1 cellular context compared by ENCODE assay signal in genomic region chr10:5977471-5978370, GRCh38.
TF ChIP-seq lines count a peak whose summit lies in the region.

A gene with protein sequence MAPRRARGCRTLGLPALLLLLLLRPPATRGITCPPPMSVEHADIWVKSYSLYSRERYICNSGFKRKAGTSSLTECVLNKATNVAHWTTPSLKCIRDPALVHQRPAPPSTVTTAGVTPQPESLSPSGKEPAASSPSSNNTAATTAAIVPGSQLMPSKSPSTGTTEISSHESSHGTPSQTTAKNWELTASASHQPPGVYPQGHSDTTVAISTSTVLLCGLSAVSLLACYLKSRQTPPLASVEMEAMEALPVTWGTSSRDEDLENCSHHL (minus strand): TSS chr10:5977543. CDS start chr10:5977492, 51 bp downstream.

TF ChIP-seq in HEK293, 187 proteins besides CTCF, POLR2A, EP300 and RAD21 (continued from another document):
- TF ChIP-seq HIC1 (tag by site-specific recombination; IDR thresholded peaks at IDR 0.05) (peak; percentile 87), ZNF341 (tag by site-specific recombination; IDR thresholded peaks at IDR 0.05; ENCODE audit: low read depth) (peak; percentile 84), ZNF404 (tag by site-specific recombination; IDR thresholded peaks at IDR 0.05) (no peak), ZNF585B (tag by site-specific recombination; IDR thresholded peaks at IDR 0.05) (no peak), ZNF138 (tag by site-specific recombination; IDR thresholded peaks at IDR 0.05; ENCODE audit: borderline replicate concordance) (no peak), ZNF302 (tag by site-specific recombination; IDR thresholded peaks at IDR 0.05; ENCODE audit: low read depth) (no peak), OSR2 (tag by site-specific recombination; IDR thresholded peaks at IDR 0.05) (no peak), ZNF747 (tag by site-specific recombination; IDR thresholded peaks at IDR 0.05) (no peak), GLI2 (tag by site-specific recombination; IDR thresholded peaks at IDR 0.05; ENCODE audit: borderline replicate concordance, low read depth) (no peak), ZNF654 (tag by site-specific recombination; IDR thresholded peaks at IDR 0.05; ENCODE audit: low read depth) (no peak), ZNF155 (tag by site-specific recombination; IDR thresholded peaks at IDR 0.05) (no peak), RBAK (tag by site-specific recombination; IDR thresholded peaks at IDR 0.05) (no peak), ZFP41 (tag by site-specific recombination; IDR thresholded peaks at IDR 0.05; ENCODE audit: borderline replicate concordance) (no peak), ZNF112 (tag by site-specific recombination; IDR thresholded peaks at IDR 0.05) (no peak), MEIS1 (CRISPR knock-in tag; IDR thresholded peaks at IDR 0.05; ENCODE audit: borderline replicate concordance) (no peak), ZNF311 (tag by site-specific recombination; IDR thresholded peaks at IDR 0.05; ENCODE audit: borderline replicate concordance) (no peak), KLF10 (tag by site-specific recombination; IDR thresholded peaks at IDR 0.05) (0 out of 2 replicates have a peak, but pooled peaks have one; percentile 41), ZNF785 (tag by site-specific recombination; IDR thresholded peaks at IDR 0.05) (0 out of 2 replicates have a peak, but pooled peaks have one; percentile 34), ZNF132 (tag by site-specific recombination; IDR thresholded peaks at IDR 0.05; ENCODE audit: borderline replicate concordance) (no peak), ATF2 (tag by site-specific recombination; IDR thresholded peaks at IDR 0.05; ENCODE audit: low read depth) (no peak), ZNF701 (tag by site-specific recombination; IDR thresholded peaks at IDR 0.05) (no peak), ZNF629 (tag by site-specific recombination; IDR thresholded peaks at IDR 0.05) (0 out of 2 replicates have a peak, but pooled peaks have one; percentile 51), ZFHX2 (tag by site-specific recombination; conservative IDR thresholded peaks at IDR 0.05) (peak; percentile 71), ZSCAN30 (tag by site-specific recombination; IDR thresholded peaks at IDR 0.05) (no peak; the same call in 1 of the 2 replicates), ZNF707 (tag by site-specific recombination; IDR thresholded peaks at IDR 0.05) (no peak), ZXDB (tag by site-specific recombination; IDR thresholded peaks at IDR 0.05) (peak; percentile 49), ZNF488 (tag by site-specific recombination; IDR thresholded peaks at IDR 0.05) (no peak), ZBTB48 (tag by site-specific recombination; IDR thresholded peaks at IDR 0.05) (peak; percentile 71), ZNF529 (tag by site-specific recombination; IDR thresholded peaks at IDR 0.05; ENCODE audit: insufficient replicate concordance) (no peak), ZNF19 (tag by site-specific recombination; IDR thresholded peaks at IDR 0.05; ENCODE audit: low read depth) (no peak), ZNF391 (tag by site-specific recombination; IDR thresholded peaks at IDR 0.05; ENCODE audit: borderline replicate concordance, low read depth) (peak; percentile 60; the same call in 1 of the 2 replicates)
- TF ChIP-seq, protein P1, sequence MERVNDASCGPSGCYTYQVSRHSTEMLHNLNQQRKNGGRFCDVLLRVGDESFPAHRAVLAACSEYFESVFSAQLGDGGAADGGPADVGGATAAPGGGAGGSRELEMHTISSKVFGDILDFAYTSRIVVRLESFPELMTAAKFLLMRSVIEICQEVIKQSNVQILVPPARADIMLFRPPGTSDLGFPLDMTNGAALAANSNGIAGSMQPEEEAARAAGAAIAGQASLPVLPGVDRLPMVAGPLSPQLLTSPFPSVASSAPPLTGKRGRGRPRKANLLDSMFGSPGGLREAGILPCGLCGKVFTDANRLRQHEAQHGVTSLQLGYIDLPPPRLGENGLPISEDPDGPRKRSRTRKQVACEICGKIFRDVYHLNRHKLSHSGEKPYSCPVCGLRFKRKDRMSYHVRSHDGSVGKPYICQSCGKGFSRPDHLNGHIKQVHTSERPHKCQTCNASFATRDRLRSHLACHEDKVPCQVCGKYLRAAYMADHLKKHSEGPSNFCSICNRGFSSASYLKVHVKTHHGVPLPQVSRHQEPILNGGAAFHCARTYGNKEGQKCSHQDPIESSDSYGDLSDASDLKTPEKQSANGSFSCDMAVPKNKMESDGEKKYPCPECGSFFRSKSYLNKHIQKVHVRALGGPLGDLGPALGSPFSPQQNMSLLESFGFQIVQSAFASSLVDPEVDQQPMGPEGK (tag by site-specific recombination; IDR thresholded peaks at IDR 0.05), result peak; percentile 66
- TF ChIP-seq, protein P2, sequence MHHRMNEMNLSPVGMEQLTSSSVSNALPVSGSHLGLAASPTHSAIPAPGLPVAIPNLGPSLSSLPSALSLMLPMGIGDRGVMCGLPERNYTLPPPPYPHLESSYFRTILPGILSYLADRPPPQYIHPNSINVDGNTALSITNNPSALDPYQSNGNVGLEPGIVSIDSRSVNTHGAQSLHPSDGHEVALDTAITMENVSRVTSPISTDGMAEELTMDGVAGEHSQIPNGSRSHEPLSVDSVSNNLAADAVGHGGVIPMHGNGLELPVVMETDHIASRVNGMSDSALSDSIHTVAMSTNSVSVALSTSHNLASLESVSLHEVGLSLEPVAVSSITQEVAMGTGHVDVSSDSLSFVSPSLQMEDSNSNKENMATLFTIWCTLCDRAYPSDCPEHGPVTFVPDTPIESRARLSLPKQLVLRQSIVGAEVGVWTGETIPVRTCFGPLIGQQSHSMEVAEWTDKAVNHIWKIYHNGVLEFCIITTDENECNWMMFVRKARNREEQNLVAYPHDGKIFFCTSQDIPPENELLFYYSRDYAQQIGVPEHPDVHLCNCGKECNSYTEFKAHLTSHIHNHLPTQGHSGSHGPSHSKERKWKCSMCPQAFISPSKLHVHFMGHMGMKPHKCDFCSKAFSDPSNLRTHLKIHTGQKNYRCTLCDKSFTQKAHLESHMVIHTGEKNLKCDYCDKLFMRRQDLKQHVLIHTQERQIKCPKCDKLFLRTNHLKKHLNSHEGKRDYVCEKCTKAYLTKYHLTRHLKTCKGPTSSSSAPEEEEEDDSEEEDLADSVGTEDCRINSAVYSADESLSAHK (tag by site-specific recombination; IDR thresholded peaks at IDR 0.05), result no peak
- TF ChIP-seq, protein P3, sequence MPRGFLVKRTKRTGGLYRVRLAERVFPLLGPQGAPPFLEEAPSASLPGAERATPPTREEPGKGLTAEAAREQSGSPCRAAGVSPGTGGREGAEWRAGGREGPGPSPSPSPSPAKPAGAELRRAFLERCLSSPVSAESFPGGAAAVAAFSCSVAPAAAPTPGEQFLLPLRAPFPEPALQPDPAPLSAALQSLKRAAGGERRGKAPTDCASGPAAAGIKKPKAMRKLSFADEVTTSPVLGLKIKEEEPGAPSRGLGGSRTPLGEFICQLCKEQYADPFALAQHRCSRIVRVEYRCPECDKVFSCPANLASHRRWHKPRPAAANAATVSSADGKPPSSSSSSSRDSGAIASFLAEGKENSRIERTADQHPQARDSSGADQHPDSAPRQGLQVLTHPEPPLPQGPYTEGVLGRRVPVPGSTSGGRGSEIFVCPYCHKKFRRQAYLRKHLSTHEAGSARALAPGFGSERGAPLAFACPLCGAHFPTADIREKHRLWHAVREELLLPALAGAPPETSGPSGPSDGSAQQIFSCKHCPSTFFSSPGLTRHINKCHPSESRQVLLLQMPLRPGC (tag by site-specific recombination; IDR thresholded peaks at IDR 0.05), result no peak
- TF ChIP-seq, protein P4, sequence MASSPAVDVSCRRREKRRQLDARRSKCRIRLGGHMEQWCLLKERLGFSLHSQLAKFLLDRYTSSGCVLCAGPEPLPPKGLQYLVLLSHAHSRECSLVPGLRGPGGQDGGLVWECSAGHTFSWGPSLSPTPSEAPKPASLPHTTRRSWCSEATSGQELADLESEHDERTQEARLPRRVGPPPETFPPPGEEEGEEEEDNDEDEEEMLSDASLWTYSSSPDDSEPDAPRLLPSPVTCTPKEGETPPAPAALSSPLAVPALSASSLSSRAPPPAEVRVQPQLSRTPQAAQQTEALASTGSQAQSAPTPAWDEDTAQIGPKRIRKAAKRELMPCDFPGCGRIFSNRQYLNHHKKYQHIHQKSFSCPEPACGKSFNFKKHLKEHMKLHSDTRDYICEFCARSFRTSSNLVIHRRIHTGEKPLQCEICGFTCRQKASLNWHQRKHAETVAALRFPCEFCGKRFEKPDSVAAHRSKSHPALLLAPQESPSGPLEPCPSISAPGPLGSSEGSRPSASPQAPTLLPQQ (tag by site-specific recombination; IDR thresholded peaks at IDR 0.05), result peak; percentile 61; the same call in 1 of the 2 replicates
- TF ChIP-seq, protein P5, sequence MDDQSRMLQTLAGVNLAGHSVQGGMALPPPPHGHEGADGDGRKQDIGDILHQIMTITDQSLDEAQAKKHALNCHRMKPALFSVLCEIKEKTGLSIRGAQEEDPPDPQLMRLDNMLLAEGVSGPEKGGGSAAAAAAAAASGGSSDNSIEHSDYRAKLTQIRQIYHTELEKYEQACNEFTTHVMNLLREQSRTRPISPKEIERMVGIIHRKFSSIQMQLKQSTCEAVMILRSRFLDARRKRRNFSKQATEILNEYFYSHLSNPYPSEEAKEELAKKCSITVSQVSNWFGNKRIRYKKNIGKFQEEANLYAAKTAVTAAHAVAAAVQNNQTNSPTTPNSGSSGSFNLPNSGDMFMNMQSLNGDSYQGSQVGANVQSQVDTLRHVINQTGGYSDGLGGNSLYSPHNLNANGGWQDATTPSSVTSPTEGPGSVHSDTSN (CRISPR knock-in tag; IDR thresholded peaks at IDR 0.05), result no peak; the same call in 1 of the 2 replicates
- TF ChIP-seq, protein P6, sequence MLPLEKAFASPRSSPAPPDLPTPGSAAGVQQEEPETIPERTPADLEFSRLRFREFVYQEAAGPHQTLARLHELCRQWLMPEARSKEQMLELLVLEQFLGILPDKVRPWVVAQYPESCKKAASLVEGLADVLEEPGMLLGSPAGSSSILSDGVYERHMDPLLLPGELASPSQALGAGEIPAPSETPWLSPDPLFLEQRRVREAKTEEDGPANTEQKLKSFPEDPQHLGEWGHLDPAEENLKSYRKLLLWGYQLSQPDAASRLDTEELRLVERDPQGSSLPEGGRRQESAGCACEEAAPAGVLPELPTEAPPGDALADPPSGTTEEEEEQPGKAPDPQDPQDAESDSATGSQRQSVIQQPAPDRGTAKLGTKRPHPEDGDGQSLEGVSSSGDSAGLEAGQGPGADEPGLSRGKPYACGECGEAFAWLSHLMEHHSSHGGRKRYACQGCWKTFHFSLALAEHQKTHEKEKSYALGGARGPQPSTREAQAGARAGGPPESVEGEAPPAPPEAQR (tag by site-specific recombination; IDR thresholded peaks at IDR 0.05), result no peak
